In genomic region chr1:151327223-151327902, GRCh38 we compare ENCODE assay signal across 1 cellular context.
TF ChIP-seq lines count a peak whose summit lies in the region.

PI4KB (minus strand) TSS chr1:151327416; CDS start chr1:151316481, 10,935 bp downstream.

TF ChIP-seq in HepG2, 621 proteins besides CTCF, POLR2A, EP300 and RAD21 (continued from another document and continues in another):
- TF ChIP-seq, protein P1, sequence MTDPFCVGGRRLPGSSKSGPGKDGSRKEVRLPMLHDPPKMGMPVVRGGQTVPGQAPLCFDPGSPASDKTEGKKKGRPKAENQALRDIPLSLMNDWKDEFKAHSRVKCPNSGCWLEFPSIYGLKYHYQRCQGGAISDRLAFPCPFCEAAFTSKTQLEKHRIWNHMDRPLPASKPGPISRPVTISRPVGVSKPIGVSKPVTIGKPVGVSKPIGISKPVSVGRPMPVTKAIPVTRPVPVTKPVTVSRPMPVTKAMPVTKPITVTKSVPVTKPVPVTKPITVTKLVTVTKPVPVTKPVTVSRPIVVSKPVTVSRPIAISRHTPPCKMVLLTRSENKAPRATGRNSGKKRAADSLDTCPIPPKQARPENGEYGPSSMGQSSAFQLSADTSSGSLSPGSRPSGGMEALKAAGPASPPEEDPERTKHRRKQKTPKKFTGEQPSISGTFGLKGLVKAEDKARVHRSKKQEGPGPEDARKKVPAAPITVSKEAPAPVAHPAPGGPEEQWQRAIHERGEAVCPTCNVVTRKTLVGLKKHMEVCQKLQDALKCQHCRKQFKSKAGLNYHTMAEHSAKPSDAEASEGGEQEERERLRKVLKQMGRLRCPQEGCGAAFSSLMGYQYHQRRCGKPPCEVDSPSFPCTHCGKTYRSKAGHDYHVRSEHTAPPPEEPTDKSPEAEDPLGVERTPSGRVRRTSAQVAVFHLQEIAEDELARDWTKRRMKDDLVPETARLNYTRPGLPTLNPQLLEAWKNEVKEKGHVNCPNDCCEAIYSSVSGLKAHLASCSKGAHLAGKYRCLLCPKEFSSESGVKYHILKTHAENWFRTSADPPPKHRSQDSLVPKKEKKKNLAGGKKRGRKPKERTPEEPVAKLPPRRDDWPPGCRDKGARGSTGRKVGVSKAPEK (CRISPR knock-in tag; IDR thresholded peaks at IDR 0.05; ENCODE audit: borderline replicate concordance) = no peak
- TF ChIP-seq YY1 (IDR thresholded peaks at IDR 0.05; ENCODE audit: insufficient read depth, insufficient replicate concordance, low read depth, low read length) = peak; percentile 66
- 0 out of 2 replicates have a peak, but pooled peaks have one; percentile 36 for TF ChIP-seq ZGPAT (CRISPR knock-in tag; IDR thresholded peaks at IDR 0.05)
- TF ChIP-seq YEATS2 (CRISPR knock-in tag; IDR thresholded peaks at IDR 0.05; ENCODE audit: borderline replicate concordance) = no peak; the same call in 1 of the 2 replicates
- 0 out of 2 replicates have a peak, but pooled peaks have one; percentile 20 for TF ChIP-seq HMGXB3 (CRISPR knock-in tag; IDR thresholded peaks at IDR 0.05; ENCODE audit: borderline replicate concordance)
- TF ChIP-seq ZNF550 (CRISPR knock-in tag; IDR thresholded peaks at IDR 0.05; ENCODE audit: borderline replicate concordance) = no peak
- peak; percentile 74; the same call in 1 of the 2 replicates for TF ChIP-seq MYPOP (CRISPR knock-in tag; IDR thresholded peaks at IDR 0.05)
- no peak for TF ChIP-seq SNAPC2 (CRISPR knock-in tag; IDR thresholded peaks at IDR 0.05)
- TF ChIP-seq, protein P2, sequence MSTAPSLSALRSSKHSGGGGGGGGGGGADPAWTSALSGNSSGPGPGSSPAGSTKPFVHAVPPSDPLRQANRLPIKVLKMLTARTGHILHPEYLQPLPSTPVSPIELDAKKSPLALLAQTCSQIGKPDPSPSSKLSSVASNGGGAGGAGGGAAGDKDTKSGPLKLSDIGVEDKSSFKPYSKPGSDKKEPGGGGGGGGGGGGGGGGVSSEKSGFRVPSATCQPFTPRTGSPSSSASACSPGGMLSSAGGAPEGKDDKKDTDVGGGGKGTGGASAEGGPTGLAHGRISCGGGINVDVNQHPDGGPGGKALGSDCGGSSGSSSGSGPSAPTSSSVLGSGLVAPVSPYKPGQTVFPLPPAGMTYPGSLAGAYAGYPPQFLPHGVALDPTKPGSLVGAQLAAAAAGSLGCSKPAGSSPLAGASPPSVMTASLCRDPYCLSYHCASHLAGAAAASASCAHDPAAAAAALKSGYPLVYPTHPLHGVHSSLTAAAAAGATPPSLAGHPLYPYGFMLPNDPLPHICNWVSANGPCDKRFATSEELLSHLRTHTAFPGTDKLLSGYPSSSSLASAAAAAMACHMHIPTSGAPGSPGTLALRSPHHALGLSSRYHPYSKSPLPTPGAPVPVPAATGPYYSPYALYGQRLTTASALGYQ (CRISPR knock-in tag; IDR thresholded peaks at IDR 0.05) = no peak
- TF ChIP-seq ZNF672 (CRISPR knock-in tag; IDR thresholded peaks at IDR 0.05) = no peak
- no peak for TF ChIP-seq FOXA1 (IDR thresholded peaks at IDR 0.05)
- TF ChIP-seq FOXA1 (CRISPR knock-in tag; IDR thresholded peaks at IDR 0.05) = no peak
- peak; percentile 55 for TF ChIP-seq KAT8 (CRISPR knock-in tag; IDR thresholded peaks at IDR 0.05)
- TF ChIP-seq ZNF33A (CRISPR knock-in tag; IDR thresholded peaks at IDR 0.05; ENCODE audit: borderline replicate concordance) = no peak
- TF ChIP-seq PHF8 (CRISPR knock-in tag; IDR thresholded peaks at IDR 0.05) = peak; percentile 41
- no peak; the same call in 1 of the 2 replicates for TF ChIP-seq HINFP (CRISPR knock-in tag; IDR thresholded peaks at IDR 0.05; ENCODE audit: low read depth)
- peak; percentile 9; the same call in 1 of the 2 replicates for TF ChIP-seq HNF1B (CRISPR knock-in tag; IDR thresholded peaks at IDR 0.05)
- TF ChIP-seq, protein P3, sequence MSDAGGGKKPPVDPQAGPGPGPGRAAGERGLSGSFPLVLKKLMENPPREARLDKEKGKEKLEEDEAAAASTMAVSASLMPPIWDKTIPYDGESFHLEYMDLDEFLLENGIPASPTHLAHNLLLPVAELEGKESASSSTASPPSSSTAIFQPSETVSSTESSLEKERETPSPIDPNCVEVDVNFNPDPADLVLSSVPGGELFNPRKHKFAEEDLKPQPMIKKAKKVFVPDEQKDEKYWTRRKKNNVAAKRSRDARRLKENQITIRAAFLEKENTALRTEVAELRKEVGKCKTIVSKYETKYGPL (CRISPR knock-in tag; IDR thresholded peaks at IDR 0.05) = no peak
- no peak for TF ChIP-seq MAFG (CRISPR knock-in tag; IDR thresholded peaks at IDR 0.05)
- TF ChIP-seq MXD1 (CRISPR knock-in tag; IDR thresholded peaks at IDR 0.05) = 0 out of 2 replicates have a peak, but pooled peaks have one; percentile 18
- peak; percentile 47 for TF ChIP-seq TAF1 (CRISPR knock-in tag; IDR thresholded peaks at IDR 0.05)
- TF ChIP-seq ZNF30 (CRISPR knock-in tag; IDR thresholded peaks at IDR 0.05) = no peak
- no peak for TF ChIP-seq MEF2D (CRISPR knock-in tag; IDR thresholded peaks at IDR 0.05)
- no peak for TF ChIP-seq USF2 (IDR thresholded peaks at IDR 0.05; ENCODE audit: low read depth, low read length)
- TF ChIP-seq USF2 (CRISPR knock-in tag; IDR thresholded peaks at IDR 0.05; ENCODE audit: borderline replicate concordance) = no peak
- TF ChIP-seq CSRNP1 (CRISPR knock-in tag; IDR thresholded peaks at IDR 0.05) = no peak
- TF ChIP-seq RARA (CRISPR knock-in tag; IDR thresholded peaks at IDR 0.05) = no peak
- TF ChIP-seq ZNF580 (CRISPR knock-in tag; IDR thresholded peaks at IDR 0.05; ENCODE audit: borderline replicate concordance, low read depth) = no peak; the same call in 1 of the 2 replicates
- TF ChIP-seq ZNF766 (CRISPR knock-in tag; IDR thresholded peaks at IDR 0.05; ENCODE audit: borderline replicate concordance) = no peak
- peak; percentile 79 for TF ChIP-seq ZFY (CRISPR knock-in tag; IDR thresholded peaks at IDR 0.05)
- TF ChIP-seq, protein P4, sequence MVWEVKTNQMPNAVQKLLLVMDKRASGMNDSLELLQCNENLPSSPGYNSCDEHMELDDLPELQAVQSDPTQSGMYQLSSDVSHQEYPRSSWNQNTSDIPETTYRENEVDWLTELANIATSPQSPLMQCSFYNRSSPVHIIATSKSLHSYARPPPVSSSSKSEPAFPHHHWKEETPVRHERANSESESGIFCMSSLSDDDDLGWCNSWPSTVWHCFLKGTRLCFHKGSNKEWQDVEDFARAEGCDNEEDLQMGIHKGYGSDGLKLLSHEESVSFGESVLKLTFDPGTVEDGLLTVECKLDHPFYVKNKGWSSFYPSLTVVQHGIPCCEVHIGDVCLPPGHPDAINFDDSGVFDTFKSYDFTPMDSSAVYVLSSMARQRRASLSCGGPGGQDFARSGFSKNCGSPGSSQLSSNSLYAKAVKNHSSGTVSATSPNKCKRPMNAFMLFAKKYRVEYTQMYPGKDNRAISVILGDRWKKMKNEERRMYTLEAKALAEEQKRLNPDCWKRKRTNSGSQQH (CRISPR knock-in tag; IDR thresholded peaks at IDR 0.05; ENCODE audit: low read depth) = peak; percentile 47; the same call in 1 of the 2 replicates
- TF ChIP-seq ARNTL (CRISPR knock-in tag; IDR thresholded peaks at IDR 0.05) = 0 out of 2 replicates have a peak, but pooled peaks have one; percentile 2
- TF ChIP-seq JUND (CRISPR knock-in tag; IDR thresholded peaks at IDR 0.05) = no peak
- no peak for TF ChIP-seq DR1 (CRISPR knock-in tag; IDR thresholded peaks at IDR 0.05)
